In genomic region chr14:52791204-52792096, GRCh38 we compare ENCODE assay signal across 8 cellular contexts.
DNase-seq lines count a peak whose midpoint lies in the region; ATAC-seq lines count a peak whose summit lies in the region.

Gene GNPNAT1 (minus strand): TSS chr14:52791607. CDS start chr14:52784650, 6,957 bp downstream.

- H3K27ac Mint-ChIP-seq in central memory CD8-positive, alpha-beta T cell (ENCODE audit: low read depth) = peak within 1 kb of the TSS; percentile 78

- H3K36me3 Mint-ChIP-seq in central memory CD8-positive, alpha-beta T cell (ENCODE audit: insufficient read depth) = peaks cover 9% of the 10 kb centered on the region

- H3K4me3 Mint-ChIP-seq in central memory CD8-positive, alpha-beta T cell = peak within 1 kb of the TSS; percentile 92

- DNase-seq in AG08396 (ENCODE audit: low spot score) (peak; percentile 96), NCI-H446 treated with DMSO at 0.1 percent for 48 hours (lab: John Stamatoyannopoulos, UW) (peak; percentile 63), iris pigment epithelial cell (ENCODE audit: low read depth) (peak; percentile 86)
- peak; percentile 80 to 88 for DNase-seq in central memory CD8-positive, alpha-beta T cell (ENCODE audit: low spot score in 2 of 2)
- DNase-seq in stimulated activated CD4-positive, alpha-beta T cell treated with anti-CD3 and anti-CD28 coated beads, Interleukin-12 subunit alpha, Interleukin-12 subunit beta, amount 100 ng/mL, for 24 hours (ENCODE audit: low read depth in 2 of 2) = peak; percentile 62 to 70

- H3K27me3 Mint-ChIP-seq in central memory CD8-positive, alpha-beta T cell = no peaks in the 10 kb centered on the region

- peak; percentile 91 for ATAC-seq in GM19025 (IDR thresholded peaks at IDR 0.05; ENCODE audit: low read depth, unreplicated experiment)
- peak; percentile 92 for ATAC-seq in HG03342 (IDR thresholded peaks at IDR 0.05; ENCODE audit: unreplicated experiment)
- peak; percentile 95 for ATAC-seq in activated CD4-positive, CD25-positive, alpha-beta regulatory T cell treated with anti-CD3 and anti-CD28 coated beads, Interleukin-2, amount 50 U/mL, for 24 hours
- peak; percentile 97 for ATAC-seq in central memory CD8-positive, alpha-beta T cell (replicated peaks; ENCODE audit: extremely low read depth, poor library complexity, severe bottlenecking)

- H3K4me1 Mint-ChIP-seq in central memory CD8-positive, alpha-beta T cell = peaks cover 47% of the 10 kb centered on the region

- no peaks in the 10 kb centered on the region for H3K9me3 Mint-ChIP-seq in central memory CD8-positive, alpha-beta T cell

Comparison
In these comparisons a context has a peak if more than half of its experiments do, and no peak if none do; other contexts are left out.
1. Peak in every context shown above with its lines: DNase-seq and ATAC-seq.